22 cellular contexts compared by ENCODE assay signal in genomic region chr5:137032929-137033328, GRCh38.
"Had no signal": no experiment of that assay in that cellular context is flagged by ENCODE, and none has a peak within 500 bp of the region (broad histone marks: within the 10 kb centered on the region; RNA-seq: fewer than 3 reads in every experiment).

No MANE protein-coding gene starts in this region.

- H3K27ac Mint-ChIP-seq: activated B cell treated with CpG ODN at 0.5 μM for 24 hours; activated CD4-positive, alpha-beta memory T cell treated with anti-CD3 and anti-CD28 coated beads, Interleukin-2, amount 10 ng/mL, durations not matched to agents 7 days and 5 days; activated CD8-positive, alpha-beta memory T cell treated with anti-CD3 and anti-CD28 coated beads, Interleukin-2, amount 10 ng/mL, durations not matched to agents 7 days and 5 days; activated naive CD8-positive, alpha-beta T cell treated with anti-CD3 and anti-CD28 coated beads for 36 hours; activated T-helper 17 cell treated with anti-CD3 and anti-CD28 coated beads, Interleukin-2, amount 50 U/mL, for 72 hours; nephron; progenitor cell of endocrine pancreas; stimulated activated naive CD8-positive, alpha-beta T cell treated with anti-CD3 and anti-CD28 coated beads, Interleukin-15, Interleukin-2, amounts not matched to agents 100 ng/mL and 50 ng/mL, for 24 hours had no signal

- H3K4me1 Mint-ChIP-seq: activated B cell treated with CpG ODN at 0.5 μM for 24 hours; activated CD4-positive, alpha-beta memory T cell treated with anti-CD3 and anti-CD28 coated beads, Interleukin-2, amount 10 ng/mL, durations not matched to agents 7 days and 5 days; activated CD8-positive, alpha-beta memory T cell treated with anti-CD3 and anti-CD28 coated beads, Interleukin-2, amount 10 ng/mL, durations not matched to agents 7 days and 5 days; activated naive CD8-positive, alpha-beta T cell treated with anti-CD3 and anti-CD28 coated beads for 36 hours; activated T-helper 17 cell treated with anti-CD3 and anti-CD28 coated beads, Interleukin-2, amount 50 U/mL, for 72 hours; nephron had no signal

- H3K4me1 ChIP-seq: lower lobe of right lung, right atrium auricular region, suprapubic skin, transverse colon, uterus had no signal

- H3K36me3 ChIP-seq: lower lobe of right lung, right atrium auricular region, suprapubic skin, transverse colon, uterus had no signal

- H3K9me3 ChIP-seq: lower lobe of right lung, right atrium auricular region, suprapubic skin, transverse colon, uterus had no signal

- H3K36me3 Mint-ChIP-seq: activated CD8-positive, alpha-beta memory T cell treated with anti-CD3 and anti-CD28 coated beads, Interleukin-2, amount 10 ng/mL, durations not matched to agents 7 days and 5 days; activated naive CD8-positive, alpha-beta T cell treated with anti-CD3 and anti-CD28 coated beads for 36 hours had no signal

- H3K4me3 Mint-ChIP-seq: activated B cell treated with CpG ODN at 0.5 μM for 24 hours; activated CD4-positive, alpha-beta memory T cell treated with anti-CD3 and anti-CD28 coated beads, Interleukin-2, amount 10 ng/mL, durations not matched to agents 7 days and 5 days; activated CD8-positive, alpha-beta memory T cell treated with anti-CD3 and anti-CD28 coated beads, Interleukin-2, amount 10 ng/mL, durations not matched to agents 7 days and 5 days; activated naive CD8-positive, alpha-beta T cell treated with anti-CD3 and anti-CD28 coated beads for 36 hours; activated T-helper 17 cell treated with anti-CD3 and anti-CD28 coated beads, Interleukin-2, amount 50 U/mL, for 72 hours; nephron; stimulated activated naive CD8-positive, alpha-beta T cell treated with anti-CD3 and anti-CD28 coated beads, Interleukin-15, Interleukin-2, amounts not matched to agents 100 ng/mL and 50 ng/mL, for 24 hours had no signal

- H3K27me3 Mint-ChIP-seq: activated B cell treated with CpG ODN at 0.5 μM for 24 hours; activated CD4-positive, alpha-beta memory T cell treated with anti-CD3 and anti-CD28 coated beads, Interleukin-2, amount 10 ng/mL, durations not matched to agents 7 days and 5 days; activated CD8-positive, alpha-beta memory T cell treated with anti-CD3 and anti-CD28 coated beads, Interleukin-2, amount 10 ng/mL, durations not matched to agents 7 days and 5 days; activated naive CD8-positive, alpha-beta T cell treated with anti-CD3 and anti-CD28 coated beads for 36 hours; activated T-helper 17 cell treated with anti-CD3 and anti-CD28 coated beads, Interleukin-2, amount 50 U/mL, for 72 hours had no signal

- H3K9me3 Mint-ChIP-seq: activated B cell treated with CpG ODN at 0.5 μM for 24 hours; activated CD4-positive, alpha-beta memory T cell treated with anti-CD3 and anti-CD28 coated beads, Interleukin-2, amount 10 ng/mL, durations not matched to agents 7 days and 5 days; activated naive CD8-positive, alpha-beta T cell treated with anti-CD3 and anti-CD28 coated beads for 36 hours; activated T-helper 17 cell treated with anti-CD3 and anti-CD28 coated beads, Interleukin-2, amount 50 U/mL, for 72 hours; nephron; stimulated activated naive CD8-positive, alpha-beta T cell treated with anti-CD3 and anti-CD28 coated beads, Interleukin-15, Interleukin-2, amounts not matched to agents 100 ng/mL and 50 ng/mL, for 24 hours had no signal

- DNase-seq: activated B cell treated with CpG ODN at 0.5 μM for 24 hours; activated CD4-positive, alpha-beta memory T cell treated with anti-CD3 and anti-CD28 coated beads, Interleukin-2, amount 10 ng/mL, durations not matched to agents 7 days and 5 days; activated CD4-positive, alpha-beta T cell treated with anti-CD3 and anti-CD28 coated beads for 48 hours; activated CD8-positive, alpha-beta memory T cell treated with anti-CD3 and anti-CD28 coated beads, Interleukin-2, amount 10 ng/mL, durations not matched to agents 7 days and 5 days; activated naive CD4-positive, alpha-beta T cell; activated naive CD8-positive, alpha-beta T cell treated with anti-CD3 and anti-CD28 coated beads for 36 hours; amygdala; dorsolateral prefrontal cortex; lower lobe of right lung; midbrain; occipital lobe; stimulated activated CD4-positive, alpha-beta T cell treated with anti-CD3 and anti-CD28 coated beads, Interleukin-15, amount 100 ng/mL, for 24 hours; stimulated activated CD4-positive, alpha-beta T cell treated with anti-CD3 and anti-CD28 coated beads, Interleukin-2, amount 100 ng/mL, for 48 hours; transverse colon; uterus had no signal

- H3K27me3 ChIP-seq: dorsolateral prefrontal cortex, right atrium auricular region, suprapubic skin, transverse colon, uterus had no signal

- H3K27ac ChIP-seq: dorsolateral prefrontal cortex, lower lobe of right lung, right atrium auricular region, skin epidermis, suprapubic skin, transverse colon, uterus had no signal

- H3K4me3 ChIP-seq: dorsolateral prefrontal cortex, lower lobe of right lung, right atrium auricular region, skin epidermis, suprapubic skin, transverse colon, uterus had no signal

- ATAC-seq: activated CD8-positive, alpha-beta memory T cell treated with anti-CD3 and anti-CD28 coated beads, Interleukin-2, amount 10 ng/mL, durations not matched to agents 7 days and 5 days; activated T-helper 17 cell treated with anti-CD3 and anti-CD28 coated beads, Interleukin-2, amount 50 U/mL, for 72 hours; lower lobe of right lung had no signal
